18 cellular contexts compared by ENCODE assay signal in the genomic region with DNA sequence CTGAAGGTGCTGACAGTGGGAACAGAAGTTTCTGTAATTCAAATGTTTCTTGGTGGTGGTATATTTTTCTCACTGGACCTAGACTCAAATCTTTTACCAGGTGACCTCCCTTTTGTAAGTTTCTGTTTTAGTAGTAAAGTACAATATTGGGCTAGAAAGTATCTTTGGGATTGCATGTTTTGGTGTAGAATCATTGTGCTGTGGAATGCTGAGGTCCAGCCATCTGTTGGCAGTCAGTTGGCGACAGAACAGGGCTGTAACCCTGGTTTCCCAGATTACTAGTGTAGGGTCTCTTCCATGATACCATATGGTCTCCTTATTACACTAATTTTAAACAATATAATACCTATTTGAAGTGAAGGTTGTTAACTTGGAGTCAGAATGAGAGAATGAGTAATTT. TPM values are rescaled to one million over a fixed set of nuclear protein-coding genes. Genes with fewer than 3 reads are reported as not detected.
"Had no signal": no experiment of that assay in that cellular context is flagged by ENCODE, and none has a peak within 500 bp of the region (broad histone marks: within the 10 kb centered on the region; RNA-seq: fewer than 3 reads in every experiment).

No MANE protein-coding gene starts in this region.

RNA-seq across cellular contexts. Expression of a gene that starts 34.9 kb away (rescaled TPM):
- total RNA-seq: cerebellum, dorsolateral prefrontal cortex, fibroblast of lung, fibroblast of villous mesenchyme, gastroesophageal sphincter, kidney, left cardiac atrium, left ventricle myocardium inferior, lower lobe of right lung, mesothelial cell of epicardium, mucosa of gallbladder, occipital lobe, prostate gland, renal cortical epithelial cell, subcutaneous adipose tissue, testis, ureter had no signal
- polyA plus RNA-seq: esophagus, fibroblast of lung had no signal
